In genomic region chr14:98172243-98172778, GRCh38 we compare ENCODE assay signal across 1 cellular context.
TF ChIP-seq lines count a peak whose summit lies in the region.

No MANE protein-coding gene starts in this region.

TF ChIP-seq in GM23338, 12 proteins besides CTCF, POLR2A, EP300 and RAD21 (continued from another document):
- TF ChIP-seq ZNF462 (CRISPR knock-in tag; IDR thresholded peaks at IDR 0.05) (no peak), POLR2AphosphoS5 (IDR thresholded peaks at IDR 0.05; ENCODE audit: low read depth) (no peak), REST (IDR thresholded peaks at IDR 0.05; ENCODE audit: unreplicated experiment) (no peak), EZH2 (IDR thresholded peaks at IDR 0.05; ENCODE audit: low read depth, unreplicated experiment) (no peak), CREB1 (CRISPR knock-in tag; IDR thresholded peaks at IDR 0.05; ENCODE audit: low read depth) (no peak), EZH2phosphoT487 (IDR thresholded peaks at IDR 0.05; ENCODE audit: unreplicated experiment) (no peak), ZNF114 (CRISPR knock-in tag; IDR thresholded peaks at IDR 0.05) (no peak), ETS1 (IDR thresholded peaks at IDR 0.05) (no peak), JUNB (IDR thresholded peaks at IDR 0.05; ENCODE audit: unreplicated experiment) (no peak)
